ENCODE assay signal across 1 cellular context in genomic region chr5:143898381-143898780, GRCh38.
TF ChIP-seq lines count a peak whose summit lies in the region.

No MANE protein-coding gene starts in this region.

TF ChIP-seq in HEK293, 187 proteins besides CTCF, POLR2A, EP300 and RAD21 (continued from another document):
- peak; percentile 90 for TF ChIP-seq SCRT2 (tag by site-specific recombination; IDR thresholded peaks at IDR 0.05)
- TF ChIP-seq ZNF146 (tag by site-specific recombination; IDR thresholded peaks at IDR 0.05): no peak
- peak; percentile 41; the same call in 1 of the 2 replicates for TF ChIP-seq ZNF398 (tag by site-specific recombination; IDR thresholded peaks at IDR 0.05)
- no peak for TF ChIP-seq ZNF214 (tag by site-specific recombination; IDR thresholded peaks at IDR 0.05; ENCODE audit: borderline replicate concordance)
- TF ChIP-seq ZNF777 (tag by site-specific recombination; IDR thresholded peaks at IDR 0.05; ENCODE audit: borderline replicate concordance): no peak
- TF ChIP-seq ZFP3 (tag by site-specific recombination; IDR thresholded peaks at IDR 0.05; ENCODE audit: low read depth): no peak
- 0 out of 2 replicates have a peak, but pooled peaks have one; percentile 15 for TF ChIP-seq HIC1 (tag by site-specific recombination; IDR thresholded peaks at IDR 0.05)
- peak; percentile 62 for TF ChIP-seq FEZF1 (tag by site-specific recombination; IDR thresholded peaks at IDR 0.05)
- TF ChIP-seq ZNF501 (tag by site-specific recombination; IDR thresholded peaks at IDR 0.05): no peak
- TF ChIP-seq ZNF792 (tag by site-specific recombination; IDR thresholded peaks at IDR 0.05): no peak
- no peak for TF ChIP-seq ZNF354C (tag by site-specific recombination; IDR thresholded peaks at IDR 0.05; ENCODE audit: borderline replicate concordance, low read depth)
- peak; percentile 43; the same call in 1 of the 2 replicates for TF ChIP-seq ZXDB (tag by site-specific recombination; IDR thresholded peaks at IDR 0.05)
- no peak for TF ChIP-seq ZBTB6 (tag by site-specific recombination; IDR thresholded peaks at IDR 0.05)
- TF ChIP-seq REPIN1 (tag by site-specific recombination; IDR thresholded peaks at IDR 0.05; ENCODE audit: low read depth): no peak
- TF ChIP-seq ZBTB17 (tag by site-specific recombination; IDR thresholded peaks at IDR 0.05): no peak
- TF ChIP-seq ZNF701 (tag by site-specific recombination; IDR thresholded peaks at IDR 0.05): no peak
- TF ChIP-seq ZNF335 (tag by site-specific recombination; conservative IDR thresholded peaks at IDR 0.05): no peak
- TF ChIP-seq ZNF658 (tag by site-specific recombination; IDR thresholded peaks at IDR 0.05): no peak
- no peak for TF ChIP-seq ZNF529 (tag by site-specific recombination; IDR thresholded peaks at IDR 0.05; ENCODE audit: insufficient replicate concordance)
- TF ChIP-seq BCL11A (tag by site-specific recombination; IDR thresholded peaks at IDR 0.05; ENCODE audit: low read depth): no peak
- TF ChIP-seq SCRT1 (tag by site-specific recombination; IDR thresholded peaks at IDR 0.05; ENCODE audit: borderline replicate concordance): peak; percentile 93
- TF ChIP-seq ZBTB26 (tag by site-specific recombination; optimal IDR thresholded peaks at IDR 0.05): no peak
- no peak for TF ChIP-seq ZNF302 (tag by site-specific recombination; IDR thresholded peaks at IDR 0.05; ENCODE audit: low read depth)
- TF ChIP-seq PRDM1 (tag by site-specific recombination; IDR thresholded peaks at IDR 0.05): peak; percentile 32; the same call in 1 of the 2 replicates
- no peak for TF ChIP-seq ZNF169 (tag by site-specific recombination; IDR thresholded peaks at IDR 0.05)
- TF ChIP-seq ZNF629 (tag by site-specific recombination; IDR thresholded peaks at IDR 0.05): no peak
- no peak for TF ChIP-seq WT1 (tag by site-specific recombination; IDR thresholded peaks at IDR 0.05)
- TF ChIP-seq AEBP2 (tag by site-specific recombination; IDR thresholded peaks at IDR 0.05; ENCODE audit: borderline replicate concordance): no peak
TF ChIP-seq in HEK293: peak in this region for 9.
